ENCODE assay signal across 11 cellular contexts in genomic region chr10:68202965-68203358, GRCh38. TPM values are rescaled to one million over a fixed set of nuclear protein-coding genes. Genes with fewer than 3 reads are reported as not detected.
DNase-seq lines count a peak whose midpoint lies in the region; ATAC-seq and TF ChIP-seq lines count a peak whose summit lies in the region.
"Had no signal": no experiment of that assay in that cellular context is flagged by ENCODE, and none has a peak within 500 bp of the region (broad histone marks: within the 10 kb centered on the region; RNA-seq: fewer than 3 reads in every experiment).

No MANE protein-coding gene starts in this region.

- CTCF ChIA-PET in activated naive CD4-positive, alpha-beta T cell treated with anti-CD3 and anti-CD28 coated beads for 36 hours (lab: Charles Lee), result interaction anchor here (0.6 to 1.7 kb wide), 4 partner anchors 10 to 146 kb away, joined by 3 to 11 read pairs (median 6); no protein-coding TSS in a partner anchor

- no peaks in the 10 kb centered on the region for H3K36me3 Mint-ChIP-seq in activated naive CD4-positive, alpha-beta T cell treated with anti-CD3 and anti-CD28 coated beads for 36 hours (ENCODE audit: low read depth)
- H3K36me3 Mint-ChIP-seq: CD4-positive, CD25-positive, alpha-beta regulatory T cell; naive B cell had no signal

- no peaks in the 10 kb centered on the region for H3K79me2 ChIP-seq in smooth muscle cell (ENCODE audit: low read depth)

- H3K9me3 ChIP-seq in smooth muscle cell (replicated peaks; ENCODE audit: low read depth), result no peaks in the 10 kb centered on the region

- no peak overlapping the region for H3K4me3 Mint-ChIP-seq in activated naive CD4-positive, alpha-beta T cell treated with anti-CD3 and anti-CD28 coated beads for 36 hours
- H3K4me3 Mint-ChIP-seq: CD4-positive, CD25-positive, alpha-beta regulatory T cell; naive B cell had no signal

- intact Hi-C loops in activated naive CD4-positive, alpha-beta T cell treated with anti-CD3 and anti-CD28 coated beads for 36 hours (cut with micrococcal nuclease), result no loop called here

- H3K36me3 ChIP-seq in smooth muscle cell (ENCODE audit: low read depth), result no peaks in the 10 kb centered on the region

- H3K27ac ChIP-seq in smooth muscle cell (ENCODE audit: low read depth), result no peak overlapping the region

- DNase-seq in activated naive CD4-positive, alpha-beta T cell treated with anti-CD3 and anti-CD28 coated beads for 36 hours, result peak; percentile 5
- no peak for DNase-seq in activated naive CD4-positive, alpha-beta T cell (lab: John Stamatoyannopoulos, UW)
- DNase-seq in NOMO-1 treated with dmso at 0.1 percent for 144 hours (lab: John Stamatoyannopoulos, UW; ENCODE audit: unreplicated experiment) (peak; percentile 47), choroid plexus epithelial cell (ENCODE audit: low read depth) (peak; percentile 30), smooth muscle cell (lab: John Stamatoyannopoulos, UW; ENCODE audit: unreplicated experiment) (no peak), GM10266 (ENCODE audit: extremely low spot score) (no peak)
- DNase-seq: activated CD8-positive, alpha-beta memory T cell treated with anti-CD3 and anti-CD28 coated beads, Interleukin-2, amount 50 U/mL, for 4 hours; CD4-positive, CD25-positive, alpha-beta regulatory T cell; naive B cell had no signal

- TF ChIP-seq CTCF in choroid plexus epithelial cell (conservative IDR thresholded peaks at IDR 0.05; ENCODE audit: low read depth, low read length) (no peak), smooth muscle cell (IDR thresholded peaks at IDR 0.05; ENCODE audit: borderline replicate concordance, insufficient read depth, poor library complexity, severe bottlenecking) (no peak), GM10266 (IDR thresholded peaks at IDR 0.05; ENCODE audit: control insufficient read depth, insufficient read depth, low read depth, missing control alignments) (no peak)

- no peaks in the 10 kb centered on the region for H3K4me1 Mint-ChIP-seq in activated naive CD4-positive, alpha-beta T cell treated with anti-CD3 and anti-CD28 coated beads for 36 hours (ENCODE audit: low read depth)
- H3K4me1 Mint-ChIP-seq: naive B cell had no signal

- H3K4me1 ChIP-seq in smooth muscle cell (ENCODE audit: low read depth), result no peaks in the 10 kb centered on the region

- H3K9me3 Mint-ChIP-seq in activated naive CD4-positive, alpha-beta T cell treated with anti-CD3 and anti-CD28 coated beads for 36 hours, result no peaks in the 10 kb centered on the region
- H3K9me3 Mint-ChIP-seq: CD4-positive, CD25-positive, alpha-beta regulatory T cell; naive B cell had no signal

- ATAC-seq in HG03280 (IDR thresholded peaks at IDR 0.05; ENCODE audit: unreplicated experiment), result no peak
- no peak for ATAC-seq in GM21619 (IDR thresholded peaks at IDR 0.05; ENCODE audit: unreplicated experiment)

- no peak overlapping the region for H3K4me2 ChIP-seq in smooth muscle cell

- no peak overlapping the region for H3K4me3 ChIP-seq in choroid plexus epithelial cell (ENCODE audit: low read depth, low read length)
- H3K4me3 ChIP-seq in smooth muscle cell, result no peak overlapping the region

- H3K27me3 Mint-ChIP-seq in activated naive CD4-positive, alpha-beta T cell treated with anti-CD3 and anti-CD28 coated beads for 36 hours (ENCODE audit: low read depth), result peaks cover 19% of the 10 kb centered on the region

- 29% methylated on average over 5 of the region's 5 CpGs for WGBS in smooth muscle cell (ENCODE audit: low lambda C conversion rate)

- H2AFZ ChIP-seq in smooth muscle cell (ENCODE audit: low read depth), result peak overlapping the region; percentile 47

- no peaks in the 10 kb centered on the region for H3F3A ChIP-seq in smooth muscle cell (ENCODE audit: low read depth)

- H3K9ac ChIP-seq in smooth muscle cell (ENCODE audit: low read depth), result no peak overlapping the region

- no peak overlapping the region for H3K27ac Mint-ChIP-seq in activated naive CD4-positive, alpha-beta T cell treated with anti-CD3 and anti-CD28 coated beads for 36 hours
- H3K27ac Mint-ChIP-seq: CD4-positive, CD25-positive, alpha-beta regulatory T cell; naive B cell had no signal

- H4K20me1 ChIP-seq in smooth muscle cell (ENCODE audit: low read depth), result no peaks in the 10 kb centered on the region

- H3K27me3 ChIP-seq in smooth muscle cell (ENCODE audit: low read depth), result no peaks in the 10 kb centered on the region

RNA-seq across cellular contexts. Expression of gene ATOH7, which starts 29.0 kb away (rescaled TPM):
- not detected for total RNA-seq in activated naive CD4-positive, alpha-beta T cell treated with anti-CD3 and anti-CD28 coated beads for 36 hours
- total RNA-seq in smooth muscle cell, result 0.72 TPM in 1 of 2 replicates, not detected in the other
- polyA plus RNA-seq in smooth muscle cell, result 0.10 and 0.19 TPM in 2 replicates
- total RNA-seq: CD4-positive, CD25-positive, alpha-beta regulatory T cell had no signal
- polyA plus RNA-seq: CD4-positive, CD25-positive, alpha-beta regulatory T cell had no signal

Comparison
In these comparisons a context has a peak if more than half of its experiments do, and no peak if none do; other contexts are left out.
1. DNase-seq: peak in activated naive CD4-positive, alpha-beta T cell treated with anti-CD3 and anti-CD28 coated beads for 36 hours (single experiment), NOMO-1 treated with dmso at 0.1 percent for 144 hours (single experiment) and choroid plexus epithelial cell (single experiment); none in activated naive CD4-positive, alpha-beta T cell (0 of 4), smooth muscle cell (single experiment) and GM10266 (single experiment).